In genomic region chr3:172364374-172365027, GRCh38 we compare ENCODE assay signal across 26 cellular contexts.
"Had no signal": no experiment of that assay in that cellular context is flagged by ENCODE, and none has a peak within 500 bp of the region (broad histone marks: within the 10 kb centered on the region; RNA-seq: fewer than 3 reads in every experiment).

No MANE protein-coding gene starts in this region.

- H3K4me3 ChIP-seq: heart right ventricle, skin epidermis, suprapubic skin, tibial artery had no signal

- H3K27me3 ChIP-seq: heart right ventricle, suprapubic skin, tibial artery had no signal

- H3K27ac Mint-ChIP-seq: activated B cell treated with CpG ODN at 0.5 μM for 24 hours; activated CD8-positive, alpha-beta memory T cell treated with anti-CD3 and anti-CD28 coated beads, Interleukin-2, amount 10 ng/mL, durations not matched to agents 7 days and 5 days; activated CD8-positive, alpha-beta T cell treated with anti-CD3 and anti-CD28 coated beads, Interleukin-2, amount 10 ng/mL, durations not matched to agents 7 days and 5 days; activated naive CD4-positive, alpha-beta T cell treated with anti-CD3 and anti-CD28 coated beads, Interleukin-2, amount 50 U/mL, for 24 hours; activated naive CD8-positive, alpha-beta T cell treated with anti-CD3 and anti-CD28 coated beads, Interleukin-2, amount 50 U/mL, for 24 hours; activated T-helper 2 cell treated with anti-CD3 and anti-CD28 coated beads, Interferon-gamma antibody, Interleukin-2, Interleukin-4, amounts not matched to agents 10 μg/mL and 5 μg/mL and 100 μg/mL, durations not matched to agents 14 hours and 24 hours and 36 hours; memory B cell; naive thymus-derived CD4-positive, alpha-beta T cell; stimulated activated memory B cell treated with anti-CD40 and anti-IgM and Interleukin-4, amounts not matched to agents 10 μg/mL and 1 μg/mL and 100 μg/mL, for 72 hours; T-helper 17 cell had no signal

- H3K4me3 Mint-ChIP-seq: activated B cell treated with CpG ODN at 0.5 μM for 24 hours; activated CD8-positive, alpha-beta memory T cell treated with anti-CD3 and anti-CD28 coated beads, Interleukin-2, amount 10 ng/mL, durations not matched to agents 7 days and 5 days; activated CD8-positive, alpha-beta T cell treated with anti-CD3 and anti-CD28 coated beads, Interleukin-2, amount 10 ng/mL, durations not matched to agents 7 days and 5 days; activated naive CD4-positive, alpha-beta T cell treated with anti-CD3 and anti-CD28 coated beads, Interleukin-2, amount 50 U/mL, for 24 hours; activated naive CD8-positive, alpha-beta T cell treated with anti-CD3 and anti-CD28 coated beads, Interleukin-2, amount 50 U/mL, for 24 hours; memory B cell; naive thymus-derived CD4-positive, alpha-beta T cell; stimulated activated memory B cell treated with anti-CD40 and anti-IgM and Interleukin-4, amounts not matched to agents 10 μg/mL and 1 μg/mL and 100 μg/mL, for 72 hours; T-helper 17 cell had no signal

- H3K9me3 ChIP-seq: suprapubic skin, tibial artery had no signal

- H3K9me3 Mint-ChIP-seq: activated B cell treated with CpG ODN at 0.5 μM for 24 hours; activated naive CD4-positive, alpha-beta T cell treated with anti-CD3 and anti-CD28 coated beads, Interleukin-2, amount 50 U/mL, for 24 hours; activated naive CD8-positive, alpha-beta T cell treated with anti-CD3 and anti-CD28 coated beads, Interleukin-2, amount 50 U/mL, for 24 hours; activated T-helper 2 cell treated with anti-CD3 and anti-CD28 coated beads, Interferon-gamma antibody, Interleukin-2, Interleukin-4, amounts not matched to agents 10 μg/mL and 5 μg/mL and 100 μg/mL, durations not matched to agents 14 hours and 24 hours and 36 hours; memory B cell had no signal

- H3K27me3 Mint-ChIP-seq: activated B cell treated with CpG ODN at 0.5 μM for 24 hours; activated CD8-positive, alpha-beta memory T cell treated with anti-CD3 and anti-CD28 coated beads, Interleukin-2, amount 10 ng/mL, durations not matched to agents 7 days and 5 days; activated naive CD4-positive, alpha-beta T cell treated with anti-CD3 and anti-CD28 coated beads, Interleukin-2, amount 50 U/mL, for 24 hours; activated naive CD8-positive, alpha-beta T cell treated with anti-CD3 and anti-CD28 coated beads, Interleukin-2, amount 50 U/mL, for 24 hours; memory B cell; naive thymus-derived CD4-positive, alpha-beta T cell; stimulated activated memory B cell treated with anti-CD40 and anti-IgM and Interleukin-4, amounts not matched to agents 10 μg/mL and 1 μg/mL and 100 μg/mL, for 72 hours; T-helper 17 cell had no signal

- ATAC-seq: activated CD8-positive, alpha-beta memory T cell treated with anti-CD3 and anti-CD28 coated beads, Interleukin-2, amount 10 ng/mL, durations not matched to agents 7 days and 5 days; activated CD8-positive, alpha-beta T cell treated with anti-CD3 and anti-CD28 coated beads, Interleukin-2, amount 10 ng/mL, durations not matched to agents 7 days and 5 days; activated naive CD8-positive, alpha-beta T cell treated with anti-CD3 and anti-CD28 coated beads, Interleukin-2, amount 50 U/mL, for 24 hours; naive thymus-derived CD4-positive, alpha-beta T cell; sciatic nerve; stimulated activated memory B cell treated with anti-CD40 and anti-IgM and Interleukin-4, amounts not matched to agents 10 μg/mL and 1 μg/mL and 100 μg/mL, for 72 hours; T-helper 17 cell had no signal

- H3K27ac ChIP-seq: heart right ventricle, skin epidermis, suprapubic skin, tibial artery had no signal

- DNase-seq: activated B cell treated with CpG ODN at 0.5 μM for 24 hours; activated CD4-positive, alpha-beta T cell treated with anti-CD3 and anti-CD28 coated beads, Interleukin-2, amount 50 U/mL, for 1 hour; activated CD8-positive, alpha-beta memory T cell treated with anti-CD3 and anti-CD28 coated beads, Interleukin-2, amount 10 ng/mL, durations not matched to agents 7 days and 5 days; activated CD8-positive, alpha-beta T cell treated with anti-CD3 and anti-CD28 coated beads, Interleukin-2, amount 10 ng/mL, durations not matched to agents 7 days and 5 days; activated naive CD8-positive, alpha-beta T cell treated with anti-CD3 and anti-CD28 coated beads, Interleukin-2, amount 50 U/mL, for 24 hours; activated T-cell treated with anti-CD3 and anti-CD28 coated beads, Interleukin-2, amount 50 U/mL, for 48 hours; amygdala; central memory CD4-positive, alpha-beta T cell; heart right ventricle; islet precursor cell; midbrain; naive thymus-derived CD4-positive, alpha-beta T cell; stimulated activated CD4-positive, alpha-beta T cell treated with anti-CD3 and anti-CD28 coated beads, Interleukin-1b, Interleukin-23, amount 100 ng/mL, for 48 hours; stimulated activated CD4-positive, alpha-beta T cell treated with anti-CD3 and anti-CD28 coated beads, Interleukin-4, amount 100 ng/mL, for 4 hours; stimulated activated CD8-positive, alpha-beta memory T cell treated with anti-CD3 and anti-CD28 coated beads, Interleukin-4, amount 100 ng/mL, for 48 hours; SW 1271; T-helper 17 cell; T1000; tibial artery had no signal

- H3K4me1 ChIP-seq: suprapubic skin, tibial artery had no signal

- H3K4me1 Mint-ChIP-seq: activated B cell treated with CpG ODN at 0.5 μM for 24 hours; activated CD8-positive, alpha-beta memory T cell treated with anti-CD3 and anti-CD28 coated beads, Interleukin-2, amount 10 ng/mL, durations not matched to agents 7 days and 5 days; activated naive CD4-positive, alpha-beta T cell treated with anti-CD3 and anti-CD28 coated beads, Interleukin-2, amount 50 U/mL, for 24 hours; activated naive CD8-positive, alpha-beta T cell treated with anti-CD3 and anti-CD28 coated beads, Interleukin-2, amount 50 U/mL, for 24 hours; memory B cell; stimulated activated memory B cell treated with anti-CD40 and anti-IgM and Interleukin-4, amounts not matched to agents 10 μg/mL and 1 μg/mL and 100 μg/mL, for 72 hours; T-helper 17 cell had no signal
